Comparison of ENCODE assay signal across 9 cellular contexts in the genomic region with DNA sequence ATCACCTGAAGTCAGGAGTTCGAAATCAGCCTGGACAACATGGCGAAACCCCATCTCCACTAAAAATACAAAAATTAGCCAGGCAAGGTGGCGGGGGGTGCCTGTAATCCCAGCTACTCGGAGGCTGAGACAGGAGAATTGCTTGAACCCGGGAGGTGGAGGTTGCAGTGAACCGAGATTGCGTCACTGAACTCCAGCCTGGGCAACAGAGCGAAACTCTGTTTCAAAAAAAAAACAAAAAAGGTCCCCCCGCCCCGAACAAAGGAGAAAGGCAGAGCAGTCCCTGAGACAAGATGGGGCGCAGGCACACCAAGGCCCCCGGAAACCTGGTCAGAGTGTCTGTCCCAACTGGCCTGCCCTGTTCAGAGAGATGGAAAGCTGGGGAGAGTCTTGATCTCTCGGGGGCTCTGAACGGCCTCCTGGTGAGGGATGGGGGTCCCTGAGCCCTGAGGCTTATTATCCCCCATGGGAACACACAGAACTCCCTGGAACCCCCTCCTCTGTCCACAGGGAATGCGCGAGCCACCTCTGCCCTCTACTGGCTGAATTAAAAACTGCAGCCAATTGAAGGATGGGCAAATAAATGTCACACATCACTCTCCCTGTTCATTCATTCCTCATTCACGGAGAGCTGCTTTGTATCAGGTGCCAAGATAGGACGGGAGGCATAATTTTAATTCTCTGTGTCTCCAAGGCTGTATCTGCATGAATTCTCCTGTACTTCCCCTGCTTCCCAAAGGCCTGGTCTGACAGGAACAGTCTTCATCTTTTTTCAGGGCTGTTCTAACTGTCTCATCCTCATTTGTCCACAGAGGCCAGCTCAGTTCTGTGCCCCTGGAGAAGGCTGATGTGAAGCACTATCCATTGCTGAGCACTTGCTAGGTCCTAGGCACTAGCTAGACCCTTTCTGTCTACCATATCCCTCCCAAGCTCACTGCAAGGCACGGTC. TPM values are rescaled to one million over a fixed set of nuclear protein-coding genes. Genes with fewer than 3 reads are reported as not detected.
DNase-seq lines count a peak whose midpoint lies in the region; ATAC-seq and TF ChIP-seq lines count a peak whose summit lies in the region.
"Had no signal": no experiment of that assay in that cellular context is flagged by ENCODE, and none has a peak within 500 bp of the region (broad histone marks: within the 10 kb centered on the region; RNA-seq: fewer than 3 reads in every experiment).

No MANE protein-coding gene starts in this region.

- peak; percentile 67 to 85 for TF ChIP-seq CTCF in Caco-2 (IDR thresholded peaks at IDR 0.05; ENCODE audit: insufficient read depth in 1 of 2, low read depth in 1 of 2, low read length in 1 of 2, severe bottlenecking in 1 of 2, unreplicated experiment in 1 of 2)
- TF ChIP-seq CTCF in GM23338 (conservative IDR thresholded peaks at IDR 0.05; ENCODE audit: low read depth in 2 of 2): peak; percentile 88 to 89
- peak; percentile 88 for TF ChIP-seq CTCF in SK-N-SH (IDR thresholded peaks at IDR 0.05)
- TF ChIP-seq CTCF in dorsolateral prefrontal cortex (IDR thresholded peaks at IDR 0.05 in 54 of 56, conservative IDR thresholded peaks at IDR 0.05 in 2 of 56; ENCODE audit: low read depth in 1 of 56, partially characterized antibody in 56 of 56): peak in 55 of 56 donors; percentile 39 to 80 (median 71)

- WGBS in SK-N-SH (ENCODE audit: low lambda C conversion rate): 37% methylated on average over 19 of the region's 19 CpGs

- peaks cover 10% of the 10 kb centered on the region; the same call in 1 of the 2 replicates for H3K4me1 ChIP-seq in Caco-2
- H3K4me1 ChIP-seq in GM23338 (ENCODE audit: insufficient read depth): peaks cover 13% of the 10 kb centered on the region
- no peaks in the 10 kb centered on the region for H3K4me1 ChIP-seq in SK-N-SH (ENCODE audit: control insufficient read depth in 1 of 2, insufficient read depth in 2 of 2, low read depth in 1 of 2, low read length in 1 of 2)

- DNase-seq in Caco-2 (peak in 1 of 2 experiments; percentile 68), GM23338 (ENCODE audit: low spot score) (peak; percentile 78), SK-N-SH (peak; percentile 74), dorsolateral prefrontal cortex (no peak), myocyte (ENCODE audit: low read depth) (peak; percentile 45)

- H3F3A ChIP-seq in GM23338 (replicated peaks; ENCODE audit: low read depth) (no peaks in the 10 kb centered on the region), SK-N-SH (replicated peaks; ENCODE audit: insufficient read depth) (no peaks in the 10 kb centered on the region)

- H3K79me2 ChIP-seq in GM23338 (replicated peaks; ENCODE audit: insufficient read depth) (no peaks in the 10 kb centered on the region), SK-N-SH (ENCODE audit: insufficient read depth) (no peaks in the 10 kb centered on the region)

- ATAC-seq in GM23338 (peak; percentile 45), GM21423 (IDR thresholded peaks at IDR 0.05; ENCODE audit: unreplicated experiment) (no peak), HG03565 (IDR thresholded peaks at IDR 0.05; ENCODE audit: unreplicated experiment) (no peak), GM21825 (IDR thresholded peaks at IDR 0.05; ENCODE audit: unreplicated experiment) (no peak)

- H3K27ac Mint-ChIP-seq in Caco-2 (ENCODE audit: unreplicated experiment): no peak overlapping the region
- H3K27ac Mint-ChIP-seq in GM23338: no peak overlapping the region

- H3K27ac ChIP-seq in GM23338 (ENCODE audit: low read depth): no peak overlapping the region
- H3K27ac ChIP-seq in SK-N-SH (ENCODE audit: low read depth in 2 of 2, low read length in 1 of 2): no peak overlapping the region
- no peak overlapping the region for H3K27ac ChIP-seq in dorsolateral prefrontal cortex
- H3K27ac ChIP-seq: SK-N-MC had no signal

- H3K4me1 Mint-ChIP-seq in Caco-2 (ENCODE audit: low read depth, unreplicated experiment) (peaks cover 4% of the 10 kb centered on the region), GM23338 (peaks cover 10% of the 10 kb centered on the region)

- 0 out of 2 replicates have a peak, but pooled peaks cover 5% of the 10 kb centered on the region for H3K9me3 ChIP-seq in Caco-2
- no peaks in the 10 kb centered on the region for H3K9me3 ChIP-seq in SK-N-SH

- H3K36me3 ChIP-seq in Caco-2 (ENCODE audit: control insufficient read depth, insufficient read depth, low read length): no peaks in the 10 kb centered on the region
- H3K36me3 ChIP-seq in GM23338 (ENCODE audit: insufficient read depth): no peaks in the 10 kb centered on the region
- H3K36me3 ChIP-seq in SK-N-SH (replicated peaks in 1 of 2; ENCODE audit: control insufficient read depth in 1 of 2, insufficient read depth in 2 of 2, low read length in 1 of 2): no peaks in the 10 kb centered on the region

- H3K36me3 Mint-ChIP-seq in Caco-2 (ENCODE audit: insufficient read depth, unreplicated experiment): no peaks in the 10 kb centered on the region
- H3K36me3 Mint-ChIP-seq in GM23338 (ENCODE audit: low read depth): peaks cover 5% of the 10 kb centered on the region

- CTCF ChIA-PET in Caco-2 (lab: Charles Lee): interaction anchor here (0.6 to 1.2 kb wide), 5 partner anchors 13 to 641 kb away, joined by 3 to 6 read pairs (median 4); no protein-coding TSS in a partner anchor
- CTCF ChIA-PET in SK-N-SH (lab: Yijun Ruan, JAX): interaction anchor here (0.6 to 2.4 kb wide), 20 partner anchors 8 to 832 kb away, joined by 3 to 17 read pairs (median 4); no protein-coding TSS in a partner anchor

- H3K4me2 ChIP-seq in GM23338: no peak overlapping the region
- no peak overlapping the region for H3K4me2 ChIP-seq in SK-N-SH

- no TSS peak for BruUV-seq in Caco-2 (replicated peaks; lab: Mats Ljungman, UMichigan)

- no peak overlapping the region for H3K9ac ChIP-seq in SK-N-SH

- H3K4me3 ChIP-seq in Caco-2 (ENCODE audit: low read depth, low read length) (no peak overlapping the region), GM23338 (no peak overlapping the region), SK-N-SH (ENCODE audit: low read depth in 2 of 2, low read length in 1 of 2) (peak overlapping the region in 1 of 2 experiments; percentile 39; a peak in 1 of 4 replicates), dorsolateral prefrontal cortex (no peak overlapping the region)
- H3K4me3 ChIP-seq: SK-N-MC had no signal

- H3K9me2 ChIP-seq in GM23338 (ENCODE audit: insufficient read depth): no peaks in the 10 kb centered on the region
- no peaks in the 10 kb centered on the region for H3K9me2 ChIP-seq in SK-N-SH

- H3K27me3 Mint-ChIP-seq in Caco-2 (ENCODE audit: insufficient read depth, unreplicated experiment) (no peaks in the 10 kb centered on the region), GM23338 (ENCODE audit: insufficient read depth, low read depth, poor library complexity) (peaks cover 7% of the 10 kb centered on the region)

- POLR2A ChIA-PET in Caco-2 (lab: Charles Lee) (no interaction called here), SK-N-SH (lab: Yijun Ruan, JAX) (no interaction called here)

- no peaks in the 10 kb centered on the region for H4K20me1 ChIP-seq in GM23338 (replicated peaks; ENCODE audit: insufficient read depth)
- no peaks in the 10 kb centered on the region for H4K20me1 ChIP-seq in SK-N-SH (ENCODE audit: insufficient read depth)

- H3K4me3 Mint-ChIP-seq in Caco-2 (ENCODE audit: unreplicated experiment) (no peak overlapping the region), GM23338 (no peak overlapping the region)

- no peaks in the 10 kb centered on the region for H3K27me3 ChIP-seq in Caco-2 (replicated peaks; ENCODE audit: control insufficient read depth, insufficient read depth, low read length)
- H3K27me3 ChIP-seq in GM23338 (ENCODE audit: insufficient read depth): no peaks in the 10 kb centered on the region
- H3K27me3 ChIP-seq in SK-N-SH (ENCODE audit: insufficient read depth): no peaks in the 10 kb centered on the region; the same call in 1 of the 2 replicates
- peaks cover 0 to 11% (median 0%) of the 10 kb centered on the region in 45 donors for H3K27me3 ChIP-seq in dorsolateral prefrontal cortex

- intact Hi-C loops in Caco-2 (cut with micrococcal nuclease; ENCODE audit: unreplicated experiment) (no loop called here), dorsolateral prefrontal cortex (cut with DNase I) (no loop called here)

- TF ChIP-seq EP300 in SK-N-SH (IDR thresholded peaks at IDR 0.05; ENCODE audit: borderline replicate concordance in 1 of 2, low read depth in 1 of 2, low read length in 1 of 2): no peak

- peak; percentile 68 for TF ChIP-seq RAD21 in SK-N-SH (IDR thresholded peaks at IDR 0.05; ENCODE audit: low read length)

- H2AFZ ChIP-seq in GM23338: 0 out of 2 replicates have a peak overlapping the region, but pooled peaks have one; percentile 39
- no peak overlapping the region for H2AFZ ChIP-seq in SK-N-SH (ENCODE audit: low read depth)

- H3K9me3 Mint-ChIP-seq in Caco-2 (ENCODE audit: unreplicated experiment) (no peaks in the 10 kb centered on the region), GM23338 (peaks cover 13% of the 10 kb centered on the region; the same call in 2 of the 3 replicates)

TF ChIP-seq in SK-N-SH, 30 proteins besides CTCF, POLR2A, EP300 and RAD21 (continues in another document):
- no peak for TF ChIP-seq FOXJ3 (CRISPR knock-in tag; IDR thresholded peaks at IDR 0.05)
- TF ChIP-seq RCOR1 (IDR thresholded peaks at IDR 0.05; ENCODE audit: low read length): no peak

RNA-seq across cellular contexts. Expression of a gene that starts 28.9 kb away (rescaled TPM):
- total RNA-seq in Caco-2 (2022) (3.2 and 3.4 TPM in 2 replicates), dorsolateral prefrontal cortex (1 to 10 TPM in 6 of 120 experiments, under 1 TPM in 50, not detected in 64; 0.11 to 1.6 (median 0.32) TPM), myocyte (0.11 TPM in 1 of 2 replicates, not detected in the other)
- 6.5 and 8.0 TPM in 2 replicates for total RNA-seq in GM23338 (2014; rRNA removed; shearing (Covaris generic))
- polyA plus RNA-seq in GM23338 (2016; fragmentation: Nextera tagmentation; extraction: Ambion mirVana) (0.97 and 1.3 TPM in 2 replicates), SK-N-SH (2012; rRNA removed) (0.03 and 0.05 TPM in 2 replicates)
- 0.07 and 0.24 TPM in 2 replicates for polyA plus RNA-seq in SK-N-SH (2012; cell fraction: cytosol; rRNA removed)
- 0.07 TPM in 2 replicates for polyA plus RNA-seq in SK-N-SH (2012; cell fraction: nucleus; rRNA removed)
- polyA plus RNA-seq in myocyte (2012): 0.06 TPM

RNA-seq across cellular contexts. Expression of a gene that starts 55.2 kb away (rescaled TPM):
- total RNA-seq in Caco-2 (2022): 316 and 327 TPM in 2 replicates
- total RNA-seq in GM23338 (2014; rRNA removed; shearing (Covaris generic)): 38.9 and 42.3 TPM in 2 replicates
- 70.0 and 73.7 TPM in 2 replicates for polyA plus RNA-seq in GM23338 (2016; fragmentation: Nextera tagmentation; extraction: Ambion mirVana)
- polyA plus RNA-seq in SK-N-SH (2012; rRNA removed): 50.9 and 53.6 TPM in 2 replicates
- polyA plus RNA-seq in SK-N-SH (2012; cell fraction: cytosol; rRNA removed): 42.2 and 48.2 TPM in 2 replicates
- polyA plus RNA-seq in SK-N-SH (2012; cell fraction: nucleus; rRNA removed): 59.9 and 66.6 TPM in 2 replicates
- 100 to 1,000 TPM in 70 of 120 experiments, 10 to 100 TPM in 50; 47.9 to 162 (median 105) TPM for total RNA-seq in dorsolateral prefrontal cortex
- 219 and 266 TPM in 2 replicates for total RNA-seq in myocyte
- 136 TPM for polyA plus RNA-seq in myocyte (2012)

Comparison
In these comparisons a context has a peak if more than half of its experiments do, and no peak if none do; other contexts are left out.
1. DNase-seq: peak in GM23338 (single experiment), SK-N-SH (single experiment) and myocyte (single experiment); none in dorsolateral prefrontal cortex (0 of 10).
2. Peak in every context shown above with its lines, with median percentiles within 50 percentile points of each other: CTCF ChIP-seq.